Comparison of ENCODE assay signal across 8 cellular contexts in genomic region chr15:49145651-49146609, GRCh38. TPM values are rescaled to one million over a fixed set of nuclear protein-coding genes. Genes with fewer than 3 reads are reported as not detected.
DNase-seq lines count a peak whose midpoint lies in the region; ATAC-seq and TF ChIP-seq lines count a peak whose summit lies in the region.

No MANE protein-coding gene starts in this region.

- no peaks in the 10 kb centered on the region for H3K9me3 ChIP-seq in left lung

- peaks cover 0 to 33% of the 10 kb centered on the region in 2 donors for H3K36me3 ChIP-seq in left lung

- H3K4me3 ChIP-seq in cardiac fibroblast (replicated peaks in 1 of 2; ENCODE audit: low read depth in 2 of 2, low read length in 2 of 2) = no peak overlapping the region
- H3K4me3 ChIP-seq in left lung = no peak overlapping the region

- no peak overlapping the region for H3K27ac ChIP-seq in left lung

- peak; percentile 42 for ATAC-seq in GM18868 (IDR thresholded peaks at IDR 0.05; ENCODE audit: unreplicated experiment)
- ATAC-seq in left lung = peak; percentile 86
- ATAC-seq in GM21390 (IDR thresholded peaks at IDR 0.05; ENCODE audit: unreplicated experiment) = no peak
- ATAC-seq in HG02678 (IDR thresholded peaks at IDR 0.05; ENCODE audit: unreplicated experiment) = no peak

- peak; percentile 76 for TF ChIP-seq CTCF in cardiac fibroblast (IDR thresholded peaks at IDR 0.05; ENCODE audit: low read depth, low read length)
- peak; percentile 45 to 55 for TF ChIP-seq CTCF in left lung (IDR thresholded peaks at IDR 0.05)

- no peaks in the 10 kb centered on the region for H3K27me3 ChIP-seq in left lung

- peak; percentile 17 for DNase-seq in COLO668 (lab: John Stamatoyannopoulos, UW; ENCODE audit: unreplicated experiment)
- DNase-seq in OCI-M2 (lab: John Stamatoyannopoulos, UW; ENCODE audit: unreplicated experiment) = peak; percentile 19
- peak; percentile 79 to 85 for DNase-seq in cardiac fibroblast (ENCODE audit: low read depth in 2 of 2)
- no peak for DNase-seq in left lung
- no peak for DNase-seq in islet precursor cell

- intact Hi-C loops in left lung (cut with DNase I) = loop anchor here in 1 of 2 donors (10.0 kb wide), 1 partner anchor 281 kb away; no protein-coding TSS in a partner anchor

- H3K4me1 ChIP-seq in left lung = peaks cover 0 to 49% of the 10 kb centered on the region in 2 donors

RNA-seq across cellular contexts. Expression of gene COPS2, which starts 9.5 kb away (rescaled TPM):
- total RNA-seq in left lung = 10 to 100 TPM; 59.9 to 62.6 TPM

RNA-seq across cellular contexts. Expression of gene GALK2, which starts 24.1 kb away (rescaled TPM):
- 10 to 100 TPM; 36.3 to 43.1 TPM for total RNA-seq in left lung

Comparison
In these comparisons a context has a peak if more than half of its experiments do, and no peak if none do; other contexts are left out.
1. DNase-seq: peak in COLO668 (single experiment), OCI-M2 (single experiment) and cardiac fibroblast (2 of 2); none in left lung (0 of 2) and islet precursor cell (single experiment).
2. ATAC-seq: peak in GM18868 (single experiment) and left lung (single experiment); none in GM21390 (single experiment) and HG02678 (single experiment).